8 cellular contexts compared by ENCODE assay signal in the genomic region with DNA sequence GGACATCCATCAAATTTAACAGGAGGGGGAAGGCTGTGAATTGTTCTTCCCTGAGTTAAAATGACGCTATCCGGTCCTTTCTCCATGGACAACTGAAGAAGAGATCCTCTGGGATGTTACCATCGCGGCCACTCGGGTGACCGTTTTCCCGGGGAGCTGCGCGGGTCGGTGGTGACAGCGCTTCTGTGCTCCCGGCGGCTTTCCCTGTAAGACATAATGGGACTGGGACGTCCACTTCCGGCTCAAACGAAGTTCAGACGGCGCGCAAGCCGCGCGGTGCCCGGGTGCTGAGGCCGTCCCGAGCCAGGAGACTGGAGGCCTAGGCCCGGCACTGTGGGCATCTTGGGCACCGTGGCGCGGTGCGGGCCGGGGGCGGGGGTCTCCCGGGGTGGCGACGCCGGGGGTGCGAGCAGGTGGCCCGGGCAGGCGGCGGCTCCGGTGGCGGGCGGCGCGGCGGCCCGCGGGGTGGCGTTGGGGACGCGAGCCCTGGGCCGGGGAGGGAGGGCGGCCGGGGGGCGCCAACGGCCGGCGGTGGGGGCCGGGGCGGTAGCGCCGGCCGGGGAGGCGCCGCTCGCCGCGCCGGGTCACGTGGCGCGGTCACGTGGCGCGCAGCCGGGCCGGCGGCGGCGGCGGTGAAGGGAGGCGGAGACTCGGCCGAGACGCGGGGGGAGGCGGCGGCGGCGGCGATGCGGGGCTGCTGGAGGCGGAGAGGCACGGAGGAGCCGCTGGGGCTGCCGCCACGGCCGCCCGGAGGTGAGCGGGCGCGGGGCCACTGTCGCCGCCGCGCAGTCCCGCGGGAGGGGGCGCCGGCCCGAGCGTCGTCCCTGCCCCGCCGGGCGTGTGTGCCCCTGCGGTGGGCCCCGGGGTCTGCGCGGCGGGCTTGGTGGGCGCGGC.
DNase-seq lines count a peak whose midpoint lies in the region; ATAC-seq and TF ChIP-seq lines count a peak whose summit lies in the region.

No MANE protein-coding gene starts in this region.

- no peak for TF ChIP-seq CTCF in cardiac muscle cell (IDR thresholded peaks at IDR 0.05; ENCODE audit: low read depth, low read length)
- no peak for TF ChIP-seq CTCF in parathyroid adenoma (IDR thresholded peaks at IDR 0.05)

- no peaks in the 10 kb centered on the region for H3K27me3 ChIP-seq in cardiac muscle cell
- no peaks in the 10 kb centered on the region for H3K27me3 ChIP-seq in parathyroid adenoma (ENCODE audit: control insufficient read depth, insufficient read depth, low read length)

- H3K27ac Mint-ChIP-seq in activated naive CD8-positive, alpha-beta T cell = peak overlapping the region; percentile 90

- H3K4me1 Mint-ChIP-seq in activated naive CD8-positive, alpha-beta T cell (ENCODE audit: low read depth) = peaks cover 36% of the 10 kb centered on the region

- H3K4me3 ChIP-seq in Jurkat, Clone E6-1 (ENCODE audit: low read length) = peak overlapping the region; percentile 76
- H3K4me3 ChIP-seq in cardiac muscle cell = peak overlapping the region; percentile 71
- H3K4me3 ChIP-seq in parathyroid adenoma (ENCODE audit: low read depth, low read length) = peak overlapping the region; percentile 68

- ATAC-seq in GM21619 (IDR thresholded peaks at IDR 0.05; ENCODE audit: unreplicated experiment) (peak; percentile 60), SK-N-SH treated with all-trans-retinoic acid at 6 μM for 48 hours (peak; percentile 79)

- H3K27ac ChIP-seq in cardiac muscle cell (peak overlapping the region; percentile 94), parathyroid adenoma (peak overlapping the region; percentile 88)

- H3K4me3 Mint-ChIP-seq in activated naive CD8-positive, alpha-beta T cell = peak overlapping the region; percentile 92

- H3K4me2 ChIP-seq in parathyroid adenoma (ENCODE audit: low read length) = peak overlapping the region; percentile 84

- H3K4me1 ChIP-seq in cardiac muscle cell (ENCODE audit: low read depth) (no peaks in the 10 kb centered on the region), parathyroid adenoma (peaks cover 13% of the 10 kb centered on the region)

- H3K27me3 Mint-ChIP-seq in activated naive CD8-positive, alpha-beta T cell = no peaks in the 10 kb centered on the region

- peak; percentile 42 for DNase-seq in DMS79 treated with DMSO at 0.1 percent for 48 hours (lab: John Stamatoyannopoulos, UW)
- DNase-seq in Jurkat, Clone E6-1 (ENCODE audit: low read depth, low spot score) = no peak
- DNase-seq in cardiac muscle cell (ENCODE audit: low read depth in 1 of 2, low spot score in 1 of 2) = peak; percentile 76 to 87
- DNase-seq in ureter (ENCODE audit: low spot score) = peak; percentile 66

- peak overlapping the region; percentile 78 for H2AFZ ChIP-seq in parathyroid adenoma

- no peaks in the 10 kb centered on the region for H3K9me3 Mint-ChIP-seq in activated naive CD8-positive, alpha-beta T cell (ENCODE audit: low read depth)

- H3K36me3 Mint-ChIP-seq in activated naive CD8-positive, alpha-beta T cell = no peaks in the 10 kb centered on the region

- H3K79me2 ChIP-seq in parathyroid adenoma = peaks cover 9% of the 10 kb centered on the region

- H3K9me3 ChIP-seq in cardiac muscle cell (ENCODE audit: low read depth) (no peaks in the 10 kb centered on the region), parathyroid adenoma (ENCODE audit: control insufficient read depth, low read length) (no peaks in the 10 kb centered on the region)

- H3K9ac ChIP-seq in parathyroid adenoma = no peak overlapping the region

- H3K36me3 ChIP-seq in cardiac muscle cell (no peaks in the 10 kb centered on the region), parathyroid adenoma (ENCODE audit: control insufficient read depth, insufficient read depth, low read length) (no peaks in the 10 kb centered on the region)

TF ChIP-seq in SK-N-SH treated with all-trans-retinoic acid at 6 μM for 48 hours, 23 proteins besides CTCF, POLR2A, EP300 and RAD21:
- peak; percentile 45; the same call in 1 of the 2 replicates for TF ChIP-seq ARNTL (CRISPR knock-in tag; IDR thresholded peaks at IDR 0.05; ENCODE audit: borderline replicate concordance, low read depth)
- no peak for TF ChIP-seq ZNF565 (CRISPR knock-in tag; conservative IDR thresholded peaks at IDR 0.05; ENCODE audit: low read depth)
